ENCODE assay signal across 24 cellular contexts in genomic region chr18:35077937-35078336, GRCh38. TPM values are rescaled to one million over a fixed set of nuclear protein-coding genes. Genes with fewer than 3 reads are reported as not detected.
A peak's percentile ranks its signal among the peaks of the same experiment; 100 is the strongest.
DNase-seq lines count a peak whose midpoint lies in the region; ATAC-seq, FAIRE-seq and TF ChIP-seq lines count a peak whose summit lies in the region.
"Had no signal": no experiment of that assay in that cellular context is flagged by ENCODE, and none has a peak within 500 bp of the region (broad histone marks: within the 10 kb centered on the region; RNA-seq: fewer than 3 reads in every experiment).

No MANE protein-coding gene starts in this region.

- no peak overlapping the region for H3K4me3 Mint-ChIP-seq in central memory CD8-positive, alpha-beta T cell
- H3K4me3 Mint-ChIP-seq in progenitor cell of endocrine pancreas (ENCODE audit: low read depth): no peak overlapping the region
- H3K4me3 Mint-ChIP-seq: CD4-positive, alpha-beta T cell; GM23338; H9 had no signal

- peak overlapping the region; percentile 0 for H3K27ac Mint-ChIP-seq in central memory CD8-positive, alpha-beta T cell (ENCODE audit: low read depth)
- H3K27ac Mint-ChIP-seq in progenitor cell of endocrine pancreas: no peak overlapping the region
- H3K27ac Mint-ChIP-seq: CD4-positive, alpha-beta T cell; GM23338; H9 had no signal

- H3K4me1 Mint-ChIP-seq in central memory CD8-positive, alpha-beta T cell: peaks cover 55% of the 10 kb centered on the region
- H3K4me1 Mint-ChIP-seq in progenitor cell of endocrine pancreas (ENCODE audit: low read depth): no peaks in the 10 kb centered on the region

- ATAC-seq in central memory CD8-positive, alpha-beta T cell (replicated peaks; ENCODE audit: extremely low read depth, poor library complexity, severe bottlenecking): no peak
- no peak for ATAC-seq in psoas muscle
- ATAC-seq: GM12878, GM23338, Panc1 had no signal

- H3K9me3 ChIP-seq in psoas muscle: no peaks in the 10 kb centered on the region
- H3K9me3 ChIP-seq: BLaER1 had no signal

- intact Hi-C loops in psoas muscle (cut with DNase I): no loop called here
- intact Hi-C loops in head of caudate nucleus (cut with DNase I): no loop called here

- TF ChIP-seq CTCF in D721Med (IDR thresholded peaks at IDR 0.05; ENCODE audit: insufficient read depth, missing control alignments): no peak
- no peak for TF ChIP-seq CTCF in psoas muscle (IDR thresholded peaks at IDR 0.05)
- no peak for TF ChIP-seq CTCF in progenitor cell of endocrine pancreas (IDR thresholded peaks at IDR 0.05; ENCODE audit: unreplicated experiment)

- H3K27me3 ChIP-seq in psoas muscle (ENCODE audit: insufficient read depth in 3 of 3, low read length in 2 of 3): no peaks in the 10 kb centered on the region
- H3K27me3 ChIP-seq: BLaER1 had no signal

- no peak overlapping the region for H3K4me3 ChIP-seq in psoas muscle
- H3K4me3 ChIP-seq: BLaER1, GM12878, GM23338 had no signal

- peak overlapping the region; percentile 40 for H3K27ac ChIP-seq in psoas muscle
- H3K27ac ChIP-seq: BLaER1, RWPE1 had no signal

- no peaks in the 10 kb centered on the region for H3K9me3 Mint-ChIP-seq in central memory CD8-positive, alpha-beta T cell
- H3K9me3 Mint-ChIP-seq in progenitor cell of endocrine pancreas (ENCODE audit: low read depth): peaks cover 3% of the 10 kb centered on the region
- H3K9me3 Mint-ChIP-seq: CD4-positive, alpha-beta T cell; GM23338; H9 had no signal

- H3K36me3 Mint-ChIP-seq in central memory CD8-positive, alpha-beta T cell (ENCODE audit: insufficient read depth): peaks cover 5% of the 10 kb centered on the region
- H3K36me3 Mint-ChIP-seq in progenitor cell of endocrine pancreas (ENCODE audit: insufficient read depth): peaks cover 7% of the 10 kb centered on the region

- H3K36me3 ChIP-seq in psoas muscle (ENCODE audit: insufficient read depth in 1 of 2, low read depth in 1 of 2): no peaks in the 10 kb centered on the region

- no peaks in the 10 kb centered on the region for H3K27me3 Mint-ChIP-seq in central memory CD8-positive, alpha-beta T cell
- no peaks in the 10 kb centered on the region for H3K27me3 Mint-ChIP-seq in progenitor cell of endocrine pancreas
- H3K27me3 Mint-ChIP-seq: CD4-positive, alpha-beta T cell had no signal

- DNase-seq in D721Med (ENCODE audit: insufficient read length, low spot score): no peak
- no peak for DNase-seq in central memory CD8-positive, alpha-beta T cell (ENCODE audit: low spot score in 2 of 2)
- DNase-seq in frontal cortex (ENCODE audit: low spot score in 2 of 2): no peak
- no peak for DNase-seq in psoas muscle
- no peak for DNase-seq in head of caudate nucleus
- no peak for DNase-seq in progenitor cell of endocrine pancreas (ENCODE audit: low spot score, unreplicated experiment)
- DNase-seq in NAMALWA (ENCODE audit: low spot score): no peak
- DNase-seq: CD4-positive, alpha-beta T cell; EL; GDM1; H9; KG1; NCI-H1417 treated with DMSO at 0.1 percent for 48 hours; NCI-H1694 treated with DMSO at 0.1 percent for 48 hours; NCI-H2081; NCI-H2171 treated with DMSO at 0.1 percent for 48 hours; NCI-H345; NCI-H510A treated with DMSO at 0.1 percent for 48 hours; SHP77 treated with DMSO at 0.1 percent for 48 hours had no signal

- H3K4me1 ChIP-seq in psoas muscle: peaks cover 68% of the 10 kb centered on the region
- H3K4me1 ChIP-seq: BLaER1 had no signal

- FAIRE-seq in D721Med (lab: Jason Lieb, UNC) (peak; percentile 25), frontal cortex (lab: Jason Lieb, UNC) (peak; percentile 53)
- FAIRE-seq: GM12878 had no signal

RNA-seq across cellular contexts. Expression of gene MAPRE2, which starts 36.7 kb away (rescaled TPM):
- total RNA-seq in frontal cortex: 68.9 TPM
- 10 to 100 TPM; 48.0 to 83.4 (median 72.5) TPM for total RNA-seq in psoas muscle
- 10 to 100 TPM in 2 of 3 donors, 1 to 10 TPM in 1; 3.3 to 57.3 (median 13.7) TPM for polyA plus RNA-seq in psoas muscle
- 47.9 and 51.8 TPM in 2 replicates for total RNA-seq in progenitor cell of endocrine pancreas
